ENCODE assay signal across 14 cellular contexts in genomic region chr6:1379026-1379809, GRCh38. TPM values are rescaled to one million over a fixed set of nuclear protein-coding genes. Genes with fewer than 3 reads are reported as not detected.
A peak's percentile ranks its signal among the peaks of the same experiment; 100 is the strongest.
DNase-seq lines count a peak whose midpoint lies in the region; ATAC-seq and TF ChIP-seq lines count a peak whose summit lies in the region.
"Had no signal": no experiment of that assay in that cellular context is flagged by ENCODE, and none has a peak within 500 bp of the region (broad histone marks: within the 10 kb centered on the region; RNA-seq: fewer than 3 reads in every experiment).

No MANE protein-coding gene starts in this region.

- ATAC-seq in psoas muscle (peak in 1 of 4 donors; percentile 28), GM21825 (IDR thresholded peaks at IDR 0.05; ENCODE audit: unreplicated experiment) (no peak)
- ATAC-seq: activated CD4-positive, CD25-positive, alpha-beta regulatory T cell treated with anti-CD3 and anti-CD28 coated beads, Interleukin-2, amount 50 U/mL, for 24 hours; body of pancreas had no signal

- H3K4me1 Mint-ChIP-seq in IgD-negative memory B cell (peaks cover 12 to 16% (median 16%) of the 10 kb centered on the region in 3 donors), chondrocyte (ENCODE audit: low read depth) (peaks cover 8% of the 10 kb centered on the region)

- H3K4me3 ChIP-seq in psoas muscle: peak overlapping the region; percentile 43
- H3K4me3 ChIP-seq: body of pancreas had no signal

- no peaks in the 10 kb centered on the region for H3K9me3 ChIP-seq in psoas muscle
- H3K9me3 ChIP-seq: body of pancreas, upper lobe of left lung had no signal

- H3K27me3 Mint-ChIP-seq in IgD-negative memory B cell (peaks cover 59% of the 10 kb centered on the region), chondrocyte (ENCODE audit: low read depth) (peaks cover 60% of the 10 kb centered on the region)

- H3K4me3 Mint-ChIP-seq in IgD-negative memory B cell: peak overlapping the region; percentile 25 to 83 (median 67)
- H3K4me3 Mint-ChIP-seq in chondrocyte (ENCODE audit: unreplicated experiment): no peak overlapping the region

- TF ChIP-seq CTCF in chondrocyte (IDR thresholded peaks at IDR 0.05) (peak; percentile 11), psoas muscle (IDR thresholded peaks at IDR 0.05) (no peak)

- peak overlapping the region; percentile 67 to 81 (median 81) for H3K27ac Mint-ChIP-seq in IgD-negative memory B cell
- no peak overlapping the region for H3K27ac Mint-ChIP-seq in chondrocyte (ENCODE audit: unreplicated experiment)

- no peaks in the 10 kb centered on the region for H3K36me3 ChIP-seq in psoas muscle (ENCODE audit: insufficient read depth in 1 of 2, low read depth in 1 of 2)
- H3K36me3 ChIP-seq: upper lobe of left lung had no signal

- peaks cover 24% of the 10 kb centered on the region for H3K4me1 ChIP-seq in psoas muscle

- H3K9me3 Mint-ChIP-seq in IgD-negative memory B cell (peaks cover 0 to 9% (median 0%) of the 10 kb centered on the region in 3 donors), chondrocyte (ENCODE audit: low read depth) (no peaks in the 10 kb centered on the region)

- DNase-seq in ELF-1 (ENCODE audit: low read depth, low spot score) (peak; percentile 44), chondrocyte (ENCODE audit: low spot score) (no peak), psoas muscle (peak in 1 of 2 donors; percentile 49), SIG-M5 (lab: John Stamatoyannopoulos, UW) (no peak), NCI-H748 (lab: John Stamatoyannopoulos, UW; ENCODE audit: unreplicated experiment) (no peak), COLO829 (ENCODE audit: low spot score) (no peak)
- DNase-seq: body of pancreas, HCEC 1CT, kidney, NCI-H510A had no signal

- WGBS in psoas muscle, 3 donors: 1 to 4% (median 3%) methylated on average over 58 to 59 of the region's 59 CpGs

- no peak overlapping the region for H3K27ac ChIP-seq in psoas muscle
- H3K27ac ChIP-seq: body of pancreas, upper lobe of left lung had no signal

- peaks cover 10 to 100% (median 35%) of the 10 kb centered on the region in 3 donors for H3K27me3 ChIP-seq in psoas muscle (ENCODE audit: insufficient read depth in 3 of 3, low read length in 2 of 3)

- no peaks in the 10 kb centered on the region for H3K36me3 Mint-ChIP-seq in IgD-negative memory B cell
- H3K36me3 Mint-ChIP-seq in chondrocyte (ENCODE audit: low read depth): peaks cover 4% of the 10 kb centered on the region

- intact Hi-C loops in psoas muscle (cut with DNase I): no loop called here

RNA-seq across cellular contexts. Expression of gene FOXF2, which starts 10.2 kb away (rescaled TPM):
- not detected for polyA plus RNA-seq in IgD-negative memory B cell
- 0.12 to 0.68 TPM in 2 of 3 replicates, not detected in the other for total RNA-seq in chondrocyte
- under 1 TPM; 0.12 to 0.54 (median 0.28) TPM for total RNA-seq in psoas muscle
- under 1 TPM; 0.07 to 0.42 (median 0.17) TPM for polyA plus RNA-seq in psoas muscle
